Comparison of ENCODE assay signal across 11 cellular contexts in genomic region chr12:53051881-53052412, GRCh38. TPM values are rescaled to one million over a fixed set of nuclear protein-coding genes. Genes with fewer than 3 reads are reported as not detected.
DNase-seq lines count a peak whose midpoint lies in the region; ATAC-seq and TF ChIP-seq lines count a peak whose summit lies in the region.
"Had no signal": no experiment of that assay in that cellular context is flagged by ENCODE, and none has a peak within 500 bp of the region (broad histone marks: within the 10 kb centered on the region; RNA-seq: fewer than 3 reads in every experiment).

No MANE protein-coding gene starts in this region.

- WGBS in spleen, 5 donors = 44 to 78% (median 60%) methylated on average over 2 to 7 of the region's 7 CpGs

- H3K36me3 Mint-ChIP-seq in Calu3 (ENCODE audit: insufficient read depth, unreplicated experiment) = peaks cover 33% of the 10 kb centered on the region
- H3K36me3 Mint-ChIP-seq in MCF 10A (ENCODE audit: insufficient read depth, unreplicated experiment) = peaks cover 13% of the 10 kb centered on the region
- no peaks in the 10 kb centered on the region for H3K36me3 Mint-ChIP-seq in glutamatergic neuron (ENCODE audit: unreplicated experiment)
- H3K36me3 Mint-ChIP-seq: immature natural killer cell had no signal

- peaks cover 4% of the 10 kb centered on the region for H3K27me3 Mint-ChIP-seq in Calu3 (ENCODE audit: unreplicated experiment)
- H3K27me3 Mint-ChIP-seq in MCF 10A (ENCODE audit: insufficient read depth, unreplicated experiment) = no peaks in the 10 kb centered on the region
- peaks cover 17% of the 10 kb centered on the region for H3K27me3 Mint-ChIP-seq in glutamatergic neuron (ENCODE audit: unreplicated experiment)

- POLR2A ChIA-PET in MCF 10A (lab: Yijun Ruan, JAX) = interaction anchor here (0.6 to 1.5 kb wide), 6 partner anchors 27 to 846 kb away, joined by 3 to 7 read pairs (median 3); partner anchors contain the start of genes EIF4B, KRT18 and SPRYD3

- no peak overlapping the region for H3K27ac Mint-ChIP-seq in Calu3 (ENCODE audit: unreplicated experiment)
- peak overlapping the region; percentile 59 for H3K27ac Mint-ChIP-seq in MCF 10A (ENCODE audit: low read depth, unreplicated experiment)
- no peak overlapping the region for H3K27ac Mint-ChIP-seq in glutamatergic neuron (ENCODE audit: unreplicated experiment)

- CTCF ChIA-PET in Calu3 (lab: Charles Lee) = no interaction called here
- CTCF ChIA-PET in MCF 10A (lab: Yijun Ruan, JAX) = interaction anchor here (1.1 to 1.4 kb wide), 2 partner anchors 13 to 14 kb away, joined by 4 to 10 read pairs; no protein-coding TSS in a partner anchor

- peak overlapping the region; percentile 13 to 78 (median 63) for H3K4me3 ChIP-seq in spleen

- peaks cover 21 to 93% (median 57%) of the 10 kb centered on the region in 6 donors for H3K4me1 ChIP-seq in spleen

- peak overlapping the region; percentile 19 for H3K4me3 Mint-ChIP-seq in Calu3 (ENCODE audit: low read depth, unreplicated experiment)
- peak overlapping the region; percentile 80 for H3K4me3 Mint-ChIP-seq in MCF 10A (ENCODE audit: unreplicated experiment)
- H3K4me3 Mint-ChIP-seq in glutamatergic neuron (ENCODE audit: unreplicated experiment) = no peak overlapping the region
- H3K4me3 Mint-ChIP-seq: immature natural killer cell had no signal

- intact Hi-C loops in Calu3 (cut with micrococcal nuclease; ENCODE audit: unreplicated experiment) = no loop called here
- intact Hi-C loops in MCF 10A (cut with micrococcal nuclease) = no loop called here
- intact Hi-C loops in spleen (cut with DNase I; ENCODE audit: low total_unique reads) = no loop called here

- H3K4me1 Mint-ChIP-seq in Calu3 (ENCODE audit: low read depth, unreplicated experiment) (peaks cover 15% of the 10 kb centered on the region), MCF 10A (ENCODE audit: insufficient read depth, unreplicated experiment) (peaks cover 43% of the 10 kb centered on the region), glutamatergic neuron (ENCODE audit: low read depth, unreplicated experiment) (peaks cover 17% of the 10 kb centered on the region)

- no peak for TF ChIP-seq POLR2A in spleen (IDR thresholded peaks at IDR 0.05)

- TF ChIP-seq CTCF in Calu3 (IDR thresholded peaks at IDR 0.05; ENCODE audit: unreplicated experiment) = no peak
- TF ChIP-seq CTCF in MCF 10A (IDR thresholded peaks at IDR 0.05; ENCODE audit: unreplicated experiment) = no peak
- TF ChIP-seq CTCF in spleen (IDR thresholded peaks at IDR 0.05 in 8 of 11, conservative IDR thresholded peaks at IDR 0.05 in 3 of 11) = no peak
- TF ChIP-seq CTCF in glutamatergic neuron (IDR thresholded peaks at IDR 0.05; ENCODE audit: partially characterized antibody, unreplicated experiment) = no peak

- DNase-seq in Calu3 (no peak), MCF 10A (ENCODE audit: unreplicated experiment) (no peak), left lobe of liver (ENCODE audit: low spot score) (peak; percentile 52), spleen (no peak), RPMI8226 (no peak), glomerular visceral epithelial cell (ENCODE audit: extremely low spot score) (no peak), glutamatergic neuron (no peak)
- no peak for DNase-seq in stimulated activated CD4-positive, alpha-beta T cell treated with anti-CD3 and anti-CD28 coated beads, Interleukin-2, amount 100 ng/mL, for 24 hours
- DNase-seq: activated CD4-positive, alpha-beta T cell treated with anti-CD3 and anti-CD28 coated beads for 4 hours; immature natural killer cell; MM.1S had no signal

- no TSS peak for BruUV-seq in Calu3 (replicated peaks; lab: Mats Ljungman, UMichigan)
- BruUV-seq in MCF 10A (replicated peaks; lab: Mats Ljungman, UMichigan) = no TSS peak

- H3K9me3 Mint-ChIP-seq in Calu3 (ENCODE audit: low read depth, unreplicated experiment) = no peaks in the 10 kb centered on the region
- H3K9me3 Mint-ChIP-seq in MCF 10A (ENCODE audit: unreplicated experiment) = no peaks in the 10 kb centered on the region
- H3K9me3 Mint-ChIP-seq in glutamatergic neuron (ENCODE audit: unreplicated experiment) = peaks cover 4% of the 10 kb centered on the region
- H3K9me3 Mint-ChIP-seq: immature natural killer cell had no signal

- H3K9me3 ChIP-seq in spleen = no peaks in the 10 kb centered on the region

- peak overlapping the region; percentile 41 to 94 (median 89) for H3K27ac ChIP-seq in spleen

- H3K27me3 ChIP-seq in spleen (replicated peaks in 1 of 7) = no peaks in the 10 kb centered on the region

- no peak for ATAC-seq in left lobe of liver

- H3K36me3 ChIP-seq in spleen = peaks cover 0 to 40% (median 4%) of the 10 kb centered on the region in 6 donors

RNA-seq across cellular contexts. Expression of gene TNS2, which starts 2.1 kb away (rescaled TPM):
- total RNA-seq in Calu3 (2022) = 1.3 and 4.7 TPM in 2 replicates
- 22.3 and 26.3 TPM in 2 replicates for total RNA-seq in MCF 10A (2022)
- 146 TPM for total RNA-seq in left lobe of liver
- 100 to 1,000 TPM in 6 of 7 donors, 10 to 100 TPM in 1; 72.4 to 301 (median 170) TPM for total RNA-seq in spleen
- 100 to 1,000 TPM in 1 of 3 donors, 10 to 100 TPM in 2; 36.6 to 159 (median 67.5) TPM for polyA plus RNA-seq in spleen
- 2.5 TPM for total RNA-seq in glutamatergic neuron (ENCODE audit: unreplicated experiment)
- polyA plus RNA-seq: immature natural killer cell had no signal

RNA-seq across cellular contexts. Expression of gene SPRYD3, which starts 27.2 kb away (rescaled TPM):
- total RNA-seq in Calu3 (2022) (12.9 and 14.6 TPM in 2 replicates), MCF 10A (2022) (35.2 and 39.9 TPM in 2 replicates), left lobe of liver (16.2 TPM), spleen (10 to 100 TPM; 29.2 to 44.5 (median 36.4) TPM), glutamatergic neuron (ENCODE audit: unreplicated experiment) (13.9 TPM)
- polyA plus RNA-seq in spleen = 10 to 100 TPM; 10.8 to 31.0 (median 15.9) TPM

RNA-seq across cellular contexts. Expression of gene IGFBP6, which starts 45.5 kb away (rescaled TPM):
- total RNA-seq in Calu3 (2022) (25.4 and 67.0 TPM in 2 replicates), MCF 10A (2022) (6.4 and 12.0 TPM in 2 replicates), left lobe of liver (5.2 TPM), spleen (100 to 1,000 TPM in 2 of 7 donors, 10 to 100 TPM in 5; 35.2 to 183 (median 75.6) TPM), glutamatergic neuron (ENCODE audit: unreplicated experiment) (not detected)
- polyA plus RNA-seq in spleen = 100 to 1,000 TPM in 2 of 3 donors, 10 to 100 TPM in 1; 37.1 to 144 (median 130) TPM

RNA-seq across cellular contexts. Expression of gene EIF4B, which starts 45.7 kb away (rescaled TPM):
- total RNA-seq in Calu3 (2022) (242 and 272 TPM in 2 replicates), MCF 10A (2022) (580 and 658 TPM in 2 replicates), left lobe of liver (184 TPM), spleen (100 to 1,000 TPM; 379 to 490 (median 468) TPM), glutamatergic neuron (ENCODE audit: unreplicated experiment) (283 TPM)
- polyA plus RNA-seq in spleen = 100 to 1,000 TPM; 105 to 132 (median 119) TPM

RNA-seq across cellular contexts. Expression of gene SOAT2, which starts 51.3 kb away (rescaled TPM):
- total RNA-seq in Calu3 (2022) = not detected in 2 replicates
- total RNA-seq in MCF 10A (2022) = not detected in 2 replicates
- 0.25 TPM for total RNA-seq in left lobe of liver
- under 1 TPM in 6 of 7 donors, not detected in 1; 0.37 to 0.80 (median 0.54) TPM for total RNA-seq in spleen
- 1 to 10 TPM in 1 of 3 donors, under 1 TPM in 2; 0.52 to 2.2 (median 0.99) TPM for polyA plus RNA-seq in spleen
- total RNA-seq in glutamatergic neuron (ENCODE audit: unreplicated experiment) = not detected
- polyA plus RNA-seq: immature natural killer cell had no signal
